8 cellular contexts compared by ENCODE assay signal in genomic region chr6:30883743-30884520, GRCh38. TPM values are rescaled to one million over a fixed set of nuclear protein-coding genes. Genes with fewer than 3 reads are reported as not detected.
DNase-seq lines count a peak whose midpoint lies in the region; ATAC-seq and TF ChIP-seq lines count a peak whose summit lies in the region.

DDR1 (plus strand) TSS chr6:30884519; CDS start chr6:30888730, 4,211 bp downstream.

- no peak for TF ChIP-seq POLR2A in adrenal gland (IDR thresholded peaks at IDR 0.05)

- peak within 1 kb of the TSS; percentile 96 for H3K4me2 ChIP-seq in osteoblast (ENCODE audit: insufficient read depth, low read length)

- no peaks in the 10 kb centered on the region for H3K9me3 ChIP-seq in Caco-2
- no peaks in the 10 kb centered on the region for H3K9me3 ChIP-seq in SJSA1 (replicated peaks)
- no peaks in the 10 kb centered on the region for H3K9me3 ChIP-seq in adrenal gland (replicated peaks in 1 of 3)
- H3K9me3 ChIP-seq in osteoblast (ENCODE audit: low read depth, low read length), result no peaks in the 10 kb centered on the region
- no peaks in the 10 kb centered on the region for H3K9me3 ChIP-seq in aorta (ENCODE audit: control insufficient read depth, low read length)

- H3K27ac Mint-ChIP-seq in Caco-2 (ENCODE audit: unreplicated experiment), result peak within 1 kb of the TSS; percentile 82

- H3K4me1 ChIP-seq in Caco-2 (peaks cover 39% of the 10 kb centered on the region), SJSA1 (replicated peaks) (peaks cover 41% of the 10 kb centered on the region), adrenal gland (replicated peaks in 1 of 2) (peaks cover 26 to 47% of the 10 kb centered on the region in 2 donors), osteoblast (ENCODE audit: insufficient read depth, low read length) (peaks cover 43% of the 10 kb centered on the region), aorta (ENCODE audit: control insufficient read depth in 1 of 2, insufficient read depth in 2 of 2, low read length in 2 of 2) (no peaks in the 10 kb centered on the region)

- intact Hi-C loops in Caco-2 (cut with micrococcal nuclease; ENCODE audit: unreplicated experiment) (loop anchor here (2.0 kb wide), 1 partner anchor 25 kb away; the partner anchor contains the start of gene GTF2H4), adrenal gland (cut with DNase I) (loop anchor here in 1 of 2 donors (10.0 kb wide), 1 partner anchor 139 kb away; the partner anchor contains the start of genes FLOT1 and IER3), cardiac septum (cut with DNase I) (loop anchor here (2.0 to 5.0 kb wide), 2 partner anchors 137 to 207 kb away; no protein-coding TSS in a partner anchor), aorta (cut with DNase I) (loop anchor here in 1 of 2 donors (5.0 kb wide), 1 partner anchor 202 kb away; no protein-coding TSS in a partner anchor)

- no TSS peak for BruUV-seq in Caco-2 (replicated peaks; lab: Mats Ljungman, UMichigan)

- POLR2A ChIA-PET in Caco-2 (lab: Charles Lee), result interaction anchor here (0.6 to 1.0 kb wide), 3 partner anchors 25 to 326 kb away, joined by 4 to 12 read pairs (median 4); partner anchors contain the start of gene PRR3

- peaks cover 6% of the 10 kb centered on the region for H3K36me3 Mint-ChIP-seq in Caco-2 (ENCODE audit: insufficient read depth, unreplicated experiment)

- H3K36me3 ChIP-seq in Caco-2 (ENCODE audit: control insufficient read depth, insufficient read depth, low read length) (0 out of 2 replicates have a peak, but pooled peaks cover 1% of the 10 kb centered on the region), SJSA1 (peaks cover 3% of the 10 kb centered on the region; the same call in 1 of the 2 replicates), adrenal gland (replicated peaks in 1 of 2) (peaks cover 0 to under 1% of the 10 kb centered on the region in 2 donors), osteoblast (ENCODE audit: insufficient read depth, low read length) (no peaks in the 10 kb centered on the region), aorta (ENCODE audit: control insufficient read depth in 1 of 2, insufficient read depth in 2 of 2, low read length in 1 of 2) (no peaks in the 10 kb centered on the region)

- peak within 1 kb of the TSS; percentile 83 for H3K4me3 Mint-ChIP-seq in Caco-2 (ENCODE audit: unreplicated experiment)

- 10 to 41% (median 17%) methylated on average over 8 to 53 of the region's 60 CpGs for WGBS in adrenal gland, 4 donors
- 11 to 19% methylated on average over 28 to 60 of the region's 60 CpGs for WGBS in aorta, 2 donors

- H3K4me1 Mint-ChIP-seq in Caco-2 (ENCODE audit: low read depth, unreplicated experiment), result peaks cover 43% of the 10 kb centered on the region

- H2AFZ ChIP-seq in osteoblast (ENCODE audit: low read length), result peak within 1 kb of the TSS; percentile 73

- H3K27me3 Mint-ChIP-seq in Caco-2 (ENCODE audit: insufficient read depth, unreplicated experiment), result no peaks in the 10 kb centered on the region

- H3K27me3 ChIP-seq in Caco-2 (replicated peaks; ENCODE audit: control insufficient read depth, insufficient read depth, low read length) (no peaks in the 10 kb centered on the region), SJSA1 (replicated peaks) (no peaks in the 10 kb centered on the region), adrenal gland (no peaks in the 10 kb centered on the region), osteoblast (ENCODE audit: insufficient read depth, low read length) (no peaks in the 10 kb centered on the region), aorta (ENCODE audit: control insufficient read depth in 1 of 2, insufficient read depth in 2 of 2, low read length in 1 of 2) (no peaks in the 10 kb centered on the region)

- CTCF ChIA-PET in Caco-2 (lab: Charles Lee), result interaction anchor here (0.6 to 3.2 kb wide), 12 partner anchors 24 to 203 kb away, joined by 3 to 21 read pairs (median 10); partner anchors contain the start of genes GTF2H4 and VARS2

- peaks cover 21% of the 10 kb centered on the region for H3K79me2 ChIP-seq in osteoblast (ENCODE audit: insufficient read depth, low read length)

- peaks cover 5% of the 10 kb centered on the region for H4K20me1 ChIP-seq in osteoblast (ENCODE audit: insufficient read depth, low read length)

- H3K9me3 Mint-ChIP-seq in Caco-2 (ENCODE audit: unreplicated experiment), result no peaks in the 10 kb centered on the region

- ATAC-seq in aorta (ENCODE audit: low FRiP score) (peak; percentile 87), GM21737 (IDR thresholded peaks at IDR 0.05; ENCODE audit: unreplicated experiment) (no peak)

- H3K27ac ChIP-seq in SJSA1 (no peak within 1 kb of the TSS), adrenal gland (peak within 1 kb of the TSS in 4 of 5 donors; percentile 33 to 88 (median 68)), osteoblast (ENCODE audit: low read depth, low read length) (peak within 1 kb of the TSS; percentile 32), aorta (ENCODE audit: low read depth in 1 of 2, low read length in 2 of 2) (peak within 1 kb of the TSS in 1 of 2 donors; percentile 50)

- DNase-seq in Caco-2, result peak; percentile 81 to 82
- DNase-seq in HT-29 (ENCODE audit: low spot score), result peak; percentile 72
- DNase-seq in SJSA1 (ENCODE audit: low read depth in 1 of 2, low spot score in 2 of 2), result peak; percentile 25 to 64
- peak; percentile 75 to 83 (median 80) for DNase-seq in adrenal gland
- peak; percentile 88 for DNase-seq in cardiac septum (ENCODE audit: low spot score)
- DNase-seq in osteoblast (ENCODE audit: insufficient read length, low spot score, missing footprints), result peak; percentile 98
- peak; percentile 85 to 90 for DNase-seq in aorta

- TF ChIP-seq CTCF in Caco-2 (IDR thresholded peaks at IDR 0.05; ENCODE audit: insufficient read depth in 1 of 2, low read depth in 1 of 2, low read length in 1 of 2, severe bottlenecking in 1 of 2, unreplicated experiment in 1 of 2) (no peak), adrenal gland (IDR thresholded peaks at IDR 0.05) (no peak), osteoblast (IDR thresholded peaks at IDR 0.05; ENCODE audit: extremely low read depth, low read depth, low read length) (no peak)

- H3K4me3 ChIP-seq in Caco-2 (ENCODE audit: low read depth, low read length) (peak within 1 kb of the TSS; percentile 46), SJSA1 (peak within 1 kb of the TSS; percentile 53), adrenal gland (peak within 1 kb of the TSS; percentile 41 to 93 (median 62)), osteoblast (ENCODE audit: insufficient read depth, low read length) (peak within 1 kb of the TSS; percentile 79), aorta (ENCODE audit: low read length in 2 of 2) (peak within 1 kb of the TSS; percentile 64 to 96)

RNA-seq across cellular contexts. Expression of gene DDR1, which starts in this region (rescaled TPM):
- total RNA-seq in Caco-2 (2022) (113 and 115 TPM in 2 replicates), adrenal gland (100 to 1,000 TPM in 4 of 8 donors, 10 to 100 TPM in 4; 38.5 to 239 (median 105) TPM), cardiac septum (61.4 TPM), osteoblast (13.0 and 22.4 TPM in 2 replicates), aorta (10 to 100 TPM; 29.5 to 32.0 TPM)
- 131 and 158 TPM in 2 replicates for total RNA-seq in HT-29 (2014; rRNA removed; shearing (Covaris generic))
- 17.0 and 18.2 TPM in 2 replicates for total RNA-seq in SJSA1 (2014; rRNA removed; shearing (Covaris generic))
- polyA plus RNA-seq in adrenal gland (10 to 100 TPM; 18.0 to 53.3 (median 50.5) TPM), aorta (10 to 100 TPM in 1 of 2 donors, 1 to 10 TPM in 1; 6.8 to 15.4 TPM)

Comparison
In these comparisons a context has a peak if more than half of its experiments do, and no peak if none do; other contexts are left out.
1. DNase-seq: peak in every context shown above with its lines; median percentile 98 in osteoblast; 88 in cardiac septum; 88 in aorta; 82 in Caco-2; 80 in adrenal gland; 72 in HT-29; 44 in SJSA1.